In genomic region chr19:43806848-43807247, GRCh38 we compare ENCODE assay signal across 28 cellular contexts. TPM values are rescaled to one million over a fixed set of nuclear protein-coding genes. Genes with fewer than 3 reads are reported as not detected.
"Had no signal": no experiment of that assay in that cellular context is flagged by ENCODE, and none has a peak within 500 bp of the region (broad histone marks: within the 10 kb centered on the region; RNA-seq: fewer than 3 reads in every experiment).

No MANE protein-coding gene starts in this region.

- H3K4me1 ChIP-seq: colonic mucosa, heart right ventricle, left ventricle myocardium inferior, prostate gland, stomach, thyroid gland, upper lobe of left lung, vagina had no signal

- H3K27me3 ChIP-seq: cardiac muscle cell, colonic mucosa, thyroid gland, upper lobe of left lung, vagina had no signal

- H3K36me3 ChIP-seq: cardiac muscle cell, colonic mucosa, heart right ventricle, left ventricle myocardium inferior, neutrophil, prostate gland, stomach, thyroid gland, upper lobe of left lung, vagina had no signal

- DNase-seq: activated CD4-positive, alpha-beta T cell treated with anti-CD3 and anti-CD28 coated beads for 4 hours; activated CD4-positive, alpha-beta T cell treated with anti-CD3 and anti-CD28 coated beads, Interleukin-2, amount 50 U/mL, for 4 hours; activated naive CD4-positive, alpha-beta T cell treated with Interleukin-2 at 50 U/mL for 16 hours; activated T-cell treated with anti-CD3 and anti-CD28 coated beads for 4 hours; activated T-cell treated with anti-CD3 and anti-CD28 coated beads, Interleukin-2, amount 50 U/mL, for 72 hours; anterior cingulate cortex; cerebellar nuclear complex; colonic mucosa; effector CD8-positive, alpha-beta T cell; foreskin fibroblast; heart right ventricle; left ventricle myocardium inferior; nephron progenitor cell; stimulated activated CD4-positive, alpha-beta T cell treated with anti-CD3 and anti-CD28 coated beads, Interleukin-2, amount 100 ng/mL, for 24 hours; stimulated activated naive B cell treated with anti-CD40 and anti-IgM and Interleukin-4, amounts not matched to agents 10 μg/mL and 1 μg/mL and 100 μg/mL, for 72 hours; stomach; T-helper 9 cell; thyroid gland; upper lobe of left lung had no signal

- ATAC-seq: activated T-cell treated with anti-CD3 and anti-CD28 coated beads, Interleukin-2, amount 50 U/mL, for 72 hours; esophagus mucosa; heart right ventricle; stimulated activated naive B cell treated with anti-CD40 and anti-IgM and Interleukin-4, amounts not matched to agents 10 μg/mL and 1 μg/mL and 100 μg/mL, for 72 hours had no signal

- H3K27ac ChIP-seq: cardiac muscle cell, colonic mucosa, heart right ventricle, left ventricle myocardium inferior, neutrophil, prostate gland, stomach, thyroid gland, upper lobe of left lung, vagina, VCaP had no signal

- H3K4me3 ChIP-seq: cardiac muscle cell, colonic mucosa, heart right ventricle, left ventricle myocardium inferior, lung, prostate gland, smooth muscle cell, stomach, thyroid gland, upper lobe of left lung, vagina had no signal

- H3K9me3 ChIP-seq: colonic mucosa, heart right ventricle, left ventricle myocardium inferior, neutrophil, prostate gland, stomach, thyroid gland, upper lobe of left lung, vagina had no signal

RNA-seq across cellular contexts. Expression of gene LYPD5, which starts 4.6 kb away (rescaled TPM):
- total RNA-seq: cardiac muscle cell, osteocyte had no signal
